26 cellular contexts compared by ENCODE assay signal in genomic region chr1:153519242-153519641, GRCh38. TPM values are rescaled to one million over a fixed set of nuclear protein-coding genes. Genes with fewer than 3 reads are reported as not detected.
"Had no signal": no experiment of that assay in that cellular context is flagged by ENCODE, and none has a peak within 500 bp of the region (broad histone marks: within the 10 kb centered on the region; RNA-seq: fewer than 3 reads in every experiment).

No MANE protein-coding gene starts in this region.

- H3K9me3 Mint-ChIP-seq: activated CD8-positive, alpha-beta T cell treated with anti-CD3 and anti-CD28 coated beads for 36 hours; activated naive CD4-positive, alpha-beta T cell treated with anti-CD3 and anti-CD28 coated beads, Interleukin-2, amount 10 ng/mL, durations not matched to agents 7 days and 5 days; activated naive CD8-positive, alpha-beta T cell treated with anti-CD3 and anti-CD28 coated beads for 36 hours; activated T-cell treated with anti-CD3 and anti-CD28 coated beads, Interleukin-2, amount 50 U/mL, for 72 hours; activated T-helper 2 cell treated with anti-CD3 and anti-CD28 coated beads, Interferon-gamma antibody, Interleukin-2, Interleukin-4, amounts not matched to agents 10 μg/mL and 5 μg/mL and 100 μg/mL, durations not matched to agents 14 hours and 24 hours and 36 hours; T-helper 1 cell treated with Interleukin-12 subunit alpha and Interleukin-12 subunit beta and Interleukin-4 antibody, amounts not matched to agents 30 μg/mL and 1 μg/mL, for 36 hours had no signal

- H3K27ac Mint-ChIP-seq: activated CD4-positive, alpha-beta T cell treated with anti-CD3 and anti-CD28 coated beads for 36 hours; activated CD8-positive, alpha-beta T cell treated with anti-CD3 and anti-CD28 coated beads for 36 hours; activated naive CD4-positive, alpha-beta T cell treated with anti-CD3 and anti-CD28 coated beads, Interleukin-2, amount 10 ng/mL, durations not matched to agents 7 days and 5 days; activated naive CD8-positive, alpha-beta T cell treated with anti-CD3 and anti-CD28 coated beads for 36 hours; activated T-helper 2 cell treated with anti-CD3 and anti-CD28 coated beads, Interferon-gamma antibody, Interleukin-2, Interleukin-4, amounts not matched to agents 10 μg/mL and 5 μg/mL and 100 μg/mL, durations not matched to agents 14 hours and 24 hours and 36 hours; T-helper 1 cell treated with Interleukin-12 subunit alpha and Interleukin-12 subunit beta and Interleukin-4 antibody, amounts not matched to agents 30 μg/mL and 1 μg/mL, for 36 hours had no signal

- ATAC-seq: activated CD4-positive, alpha-beta T cell treated with anti-CD3 and anti-CD28 coated beads for 36 hours; activated CD8-positive, alpha-beta T cell treated with anti-CD3 and anti-CD28 coated beads for 36 hours; activated T-cell treated with anti-CD3 and anti-CD28 coated beads, Interleukin-2, amount 50 U/mL, for 72 hours; Panc1; SK-N-SH treated with all-trans-retinoic acid at 6 μM for 48 hours had no signal

- H3K27ac ChIP-seq: SJSA1 had no signal

- H3K36me3 Mint-ChIP-seq: activated naive CD4-positive, alpha-beta T cell treated with anti-CD3 and anti-CD28 coated beads, Interleukin-2, amount 10 ng/mL, durations not matched to agents 7 days and 5 days; activated naive CD8-positive, alpha-beta T cell treated with anti-CD3 and anti-CD28 coated beads for 36 hours had no signal

- H3K27me3 Mint-ChIP-seq: activated CD4-positive, alpha-beta T cell treated with anti-CD3 and anti-CD28 coated beads for 36 hours; activated CD8-positive, alpha-beta T cell treated with anti-CD3 and anti-CD28 coated beads for 36 hours; activated naive CD8-positive, alpha-beta T cell treated with anti-CD3 and anti-CD28 coated beads for 36 hours had no signal

- H3K27me3 ChIP-seq: SJSA1 had no signal

- DNase-seq: activated CD4-positive, alpha-beta T cell treated with anti-CD3 and anti-CD28 coated beads for 36 hours; activated CD4-positive, alpha-beta T cell treated with anti-CD3 and anti-CD28 coated beads, Interleukin-2, amount 50 U/mL, for 1 hour; activated CD8-positive, alpha-beta memory T cell treated with anti-CD3 and anti-CD28 coated beads, Interleukin-2, amount 50 U/mL, for 4 hours; activated CD8-positive, alpha-beta T cell treated with anti-CD3 and anti-CD28 coated beads for 36 hours; activated gamma-delta T cell treated with Interleukin-2 at 50 U/mL for 16 hours; activated naive CD4-positive, alpha-beta T cell treated with anti-CD3 and anti-CD28 coated beads, Interleukin-2, amount 10 ng/mL, durations not matched to agents 7 days and 5 days; activated naive CD8-positive, alpha-beta T cell treated with anti-CD3 and anti-CD28 coated beads for 36 hours; activated T-cell treated with anti-CD3 and anti-CD28 coated beads, Interleukin-2, amount 50 U/mL, for 72 hours; Kasumi-1; NCI-H1105 treated with DMSO at 0.1 percent for 48 hours; NCI-H1436 treated with DMSO at 0.1 percent for 48 hours; NCI-H187 treated with DMSO at 0.1 percent for 48 hours; NCI-H2081 treated with DMSO at 0.1 percent for 48 hours; NCI-H2171; NCI-H2227 treated with DMSO at 0.1 percent for 48 hours; NCI-H526; NCI-H774; Right ventricle myocardium superior; SW 1271 had no signal

- H3K4me3 ChIP-seq: SJSA1 had no signal

- H3K36me3 ChIP-seq: SJSA1 had no signal

- H3K9me3 ChIP-seq: SJSA1 had no signal

- H3K4me3 Mint-ChIP-seq: activated CD4-positive, alpha-beta T cell treated with anti-CD3 and anti-CD28 coated beads for 36 hours; activated CD8-positive, alpha-beta T cell treated with anti-CD3 and anti-CD28 coated beads for 36 hours; activated naive CD4-positive, alpha-beta T cell treated with anti-CD3 and anti-CD28 coated beads, Interleukin-2, amount 10 ng/mL, durations not matched to agents 7 days and 5 days; activated naive CD8-positive, alpha-beta T cell treated with anti-CD3 and anti-CD28 coated beads for 36 hours; activated T-cell treated with anti-CD3 and anti-CD28 coated beads, Interleukin-2, amount 50 U/mL, for 72 hours; T-helper 1 cell treated with Interleukin-12 subunit alpha and Interleukin-12 subunit beta and Interleukin-4 antibody, amounts not matched to agents 30 μg/mL and 1 μg/mL, for 36 hours had no signal

RNA-seq across cellular contexts. Expression of gene S100A5, which starts 21.5 kb away (rescaled TPM):
- total RNA-seq: cardiac septum, cerebellum, Right ventricle myocardium superior, SJSA1 had no signal

RNA-seq across cellular contexts. Expression of gene S100A3, which starts 29.8 kb away (rescaled TPM):
- total RNA-seq: activated CD4-positive, alpha-beta T cell treated with anti-CD3 and anti-CD28 coated beads for 36 hours; activated CD8-positive, alpha-beta T cell treated with anti-CD3 and anti-CD28 coated beads for 36 hours; activated naive CD8-positive, alpha-beta T cell treated with anti-CD3 and anti-CD28 coated beads for 36 hours; activated T-cell treated with anti-CD3 and anti-CD28 coated beads, Interleukin-2, amount 50 U/mL, for 72 hours; activated T-helper 2 cell treated with anti-CD3 and anti-CD28 coated beads, Interferon-gamma antibody, Interleukin-2, Interleukin-4, amounts not matched to agents 10 μg/mL and 5 μg/mL and 100 μg/mL, durations not matched to agents 14 hours and 24 hours and 36 hours; cerebellum had no signal

RNA-seq across cellular contexts. Expression of gene S100A2, which starts 46.4 kb away (rescaled TPM):
- total RNA-seq: cerebellum had no signal
